8 cellular contexts compared by ENCODE assay signal in genomic region chr18:4318311-4318710, GRCh38.
"Had no signal": no experiment of that assay in that cellular context is flagged by ENCODE, and none has a peak within 500 bp of the region (broad histone marks: within the 10 kb centered on the region; RNA-seq: fewer than 3 reads in every experiment).

No MANE protein-coding gene starts in this region.

- H3K27ac Mint-ChIP-seq: H9, IgD-negative memory B cell had no signal

- H3K27ac ChIP-seq: HL-60, KMS-11 had no signal

- H3K4me3 Mint-ChIP-seq: H9, IgD-negative memory B cell had no signal

- H3K4me1 Mint-ChIP-seq: IgD-negative memory B cell had no signal

- H3K4me2 ChIP-seq: KMS-11 had no signal

- ATAC-seq: HepG2 had no signal

- H3K9ac ChIP-seq: KMS-11 had no signal

- H3K36me3 Mint-ChIP-seq: IgD-negative memory B cell had no signal

- DNase-seq: GOT3, H9, HCEC 1CT, KBM-7 had no signal

- H3K27me3 Mint-ChIP-seq: IgD-negative memory B cell had no signal

- H3K9me3 Mint-ChIP-seq: H9 had no signal
